ENCODE assay signal across 29 cellular contexts in the genomic region with DNA sequence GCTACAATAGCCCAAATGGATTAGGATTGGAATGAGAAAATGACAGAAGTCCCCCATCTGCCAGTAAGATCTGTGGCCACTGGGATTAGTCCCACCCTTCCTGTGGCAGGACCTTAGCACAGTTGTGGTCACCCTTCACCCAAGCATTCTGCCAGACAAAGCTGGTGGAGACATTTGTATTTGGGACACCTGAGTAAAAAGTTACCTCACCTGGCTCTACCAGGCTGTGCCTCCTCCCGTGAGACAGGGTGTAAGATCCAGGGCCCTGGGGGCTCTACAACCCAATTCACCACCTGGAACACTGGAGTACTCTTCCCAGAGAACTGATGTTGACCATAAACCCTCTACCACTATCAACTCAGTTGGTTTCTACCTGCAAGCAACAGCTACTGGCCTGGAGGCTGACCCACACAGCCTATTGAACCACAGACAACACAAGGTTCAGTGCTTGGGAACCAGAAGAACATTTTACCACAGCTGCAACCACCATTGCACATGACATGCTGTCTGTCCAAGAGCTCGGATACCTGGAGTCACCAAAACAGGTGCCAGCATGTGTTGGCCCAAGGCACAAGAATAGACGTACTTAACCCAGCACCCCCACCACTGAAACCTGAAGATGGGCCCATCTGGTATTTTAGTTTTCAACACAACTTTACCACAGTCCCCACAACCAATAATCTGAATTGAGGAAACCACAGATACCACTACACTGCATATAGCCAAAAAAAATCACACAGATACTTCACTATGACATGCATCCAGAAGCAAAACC.
"Had no signal": no experiment of that assay in that cellular context is flagged by ENCODE, and none has a peak within 500 bp of the region (broad histone marks: within the 10 kb centered on the region; RNA-seq: fewer than 3 reads in every experiment).

No MANE protein-coding gene starts in this region.

- DNase-seq: immature natural killer cell; kidney; left colon; left lung; lower lobe of right lung; mammary epithelial cell; mesenchymal stem cell; naive B cell; natural killer cell; nephron progenitor cell; occipital lobe; ovary; right lobe of liver; stimulated activated CD4-positive, alpha-beta T cell treated with anti-CD3 and anti-CD28 coated beads, Interleukin-12 subunit alpha, Interleukin-12 subunit beta, amount 100 ng/mL, for 4 hours; stimulated activated CD4-positive, alpha-beta T cell treated with anti-CD3 and anti-CD28 coated beads, Interleukin-15, amount 100 ng/mL, for 24 hours; stimulated activated CD4-positive, alpha-beta T cell treated with anti-CD3 and anti-CD28 coated beads, Interleukin-2, amount 100 ng/mL, for 24 hours; stimulated activated CD4-positive, alpha-beta T cell treated with anti-CD3 and anti-CD28 coated beads, Interleukin-4, amount 100 ng/mL, for 1 hour; stimulated activated naive B cell treated with anti-CD40 and anti-IgM and Interleukin-4, amounts not matched to agents 10 μg/mL and 1 μg/mL and 100 μg/mL, for 72 hours; stimulated activated naive CD8-positive, alpha-beta T cell treated with anti-CD3 and anti-CD28 coated beads, Interleukin-15, Interleukin-2, amounts not matched to agents 100 U/mL and 50 U/mL, for 24 hours; stomach; testis; thyroid gland; transverse colon; upper lobe of left lung had no signal

- H3K27ac ChIP-seq: left lung, lower lobe of right lung, neural progenitor cell, neutrophil, ovary, right atrium auricular region, right lobe of liver, skin epidermis, stomach, testis, thyroid gland, transverse colon, upper lobe of left lung, vagina had no signal

- H3K4me1 ChIP-seq: left lung, lower lobe of right lung, neural progenitor cell, right atrium auricular region, right lobe of liver, stomach, testis, thyroid gland, transverse colon, upper lobe of left lung, vagina had no signal

- H3K9ac ChIP-seq: neural progenitor cell had no signal

- H3K36me3 ChIP-seq: left lung, lower lobe of right lung, neural progenitor cell, neutrophil, ovary, right atrium auricular region, right lobe of liver, stomach, thyroid gland, transverse colon, upper lobe of left lung, vagina had no signal

- ATAC-seq: left colon; left lung; lower lobe of right lung; natural killer cell; right lobe of liver; stimulated activated naive B cell treated with anti-CD40 and anti-IgM and Interleukin-4, amounts not matched to agents 10 μg/mL and 1 μg/mL and 100 μg/mL, for 72 hours; stimulated activated naive CD8-positive, alpha-beta T cell treated with anti-CD3 and anti-CD28 coated beads, Interleukin-15, Interleukin-2, amounts not matched to agents 100 U/mL and 50 U/mL, for 24 hours had no signal

- H2AFZ ChIP-seq: neural progenitor cell had no signal

- H3K4me2 ChIP-seq: neural progenitor cell had no signal

- H3K27me3 ChIP-seq: left lung, neural progenitor cell, neutrophil, ovary, right atrium auricular region, right lobe of liver, stomach, testis, thyroid gland, transverse colon, upper lobe of left lung, vagina had no signal

- H3K4me3 ChIP-seq: left lung, lower lobe of right lung, neural progenitor cell, ovary, right atrium auricular region, right lobe of liver, skin epidermis, stomach, testis, thyroid gland, transverse colon, upper lobe of left lung, vagina had no signal

- H3K9me3 ChIP-seq: lower lobe of right lung, neutrophil, ovary, right atrium auricular region, right lobe of liver, testis, thyroid gland, transverse colon, upper lobe of left lung, vagina had no signal
